ENCODE assay signal across 31 cellular contexts in genomic region chr9:85688361-85688760, GRCh38.
"Had no signal": no experiment of that assay in that cellular context is flagged by ENCODE, and none has a peak within 500 bp of the region (broad histone marks: within the 10 kb centered on the region; RNA-seq: fewer than 3 reads in every experiment).

No MANE protein-coding gene starts in this region.

- H3K9me3 Mint-ChIP-seq: activated CD4-positive, alpha-beta memory T cell treated with anti-CD3 and anti-CD28 coated beads for 36 hours; activated CD4-positive, alpha-beta T cell treated with anti-CD3 and anti-CD28 coated beads, Interleukin-2, amount 10 ng/mL, durations not matched to agents 24 days and 14 days; activated naive CD4-positive, alpha-beta T cell treated with anti-CD3 and anti-CD28 coated beads for 36 hours; activated naive CD4-positive, alpha-beta T cell treated with anti-CD3 and anti-CD28 coated beads, Interleukin-2, amount 50 U/mL, for 24 hours; activated naive CD8-positive, alpha-beta T cell treated with anti-CD3 and anti-CD28 coated beads, Interleukin-2, amount 50 U/mL, for 24 hours; activated T-helper 1 cell treated with anti-CD3 and anti-CD28 coated beads, Interleukin-12 subunit alpha, Interleukin-12 subunit beta, Interleukin-2, Interleukin-4 antibody, amounts not matched to agents 30 ng/mL and 10 ng/mL and 1 ng/mL, durations not matched to agents 14 hours and 24 hours and 36 hours; activated T-helper 2 cell treated with anti-CD3 and anti-CD28 coated beads, Interferon-gamma antibody, Interleukin-2, Interleukin-4, amounts not matched to agents 10 μg/mL and 5 μg/mL and 100 μg/mL, durations not matched to agents 14 hours and 24 hours and 36 hours; effector memory CD8-positive, alpha-beta T cell had no signal

- H3K36me3 ChIP-seq: adrenal gland had no signal

- H3K4me3 Mint-ChIP-seq: activated CD4-positive, alpha-beta memory T cell treated with anti-CD3 and anti-CD28 coated beads for 36 hours; activated CD4-positive, alpha-beta T cell treated with anti-CD3 and anti-CD28 coated beads for 36 hours; activated CD4-positive, alpha-beta T cell treated with anti-CD3 and anti-CD28 coated beads, Interleukin-2, amount 10 ng/mL, durations not matched to agents 24 days and 14 days; activated CD8-positive, alpha-beta memory T cell treated with anti-CD3 and anti-CD28 coated beads, Interleukin-2, amount 10 ng/mL, durations not matched to agents 7 days and 5 days; activated CD8-positive, alpha-beta T cell treated with anti-CD3 and anti-CD28 coated beads, Interleukin-2, amount 10 ng/mL, durations not matched to agents 7 days and 5 days; activated naive CD4-positive, alpha-beta T cell treated with anti-CD3 and anti-CD28 coated beads for 36 hours; activated naive CD4-positive, alpha-beta T cell treated with anti-CD3 and anti-CD28 coated beads, Interleukin-2, amount 50 U/mL, for 24 hours; activated naive CD8-positive, alpha-beta T cell treated with anti-CD3 and anti-CD28 coated beads for 36 hours; activated naive CD8-positive, alpha-beta T cell treated with anti-CD3 and anti-CD28 coated beads, Interleukin-2, amount 50 U/mL, for 24 hours; activated T-helper 1 cell treated with anti-CD3 and anti-CD28 coated beads, Interleukin-12 subunit alpha, Interleukin-12 subunit beta, Interleukin-2, Interleukin-4 antibody, amounts not matched to agents 30 ng/mL and 10 ng/mL and 1 ng/mL, durations not matched to agents 14 hours and 24 hours and 36 hours; effector memory CD8-positive, alpha-beta T cell had no signal

- H3K27me3 ChIP-seq: adrenal gland, body of pancreas, esophagus squamous epithelium had no signal

- H3K27me3 Mint-ChIP-seq: activated CD4-positive, alpha-beta memory T cell treated with anti-CD3 and anti-CD28 coated beads for 36 hours; activated CD4-positive, alpha-beta T cell treated with anti-CD3 and anti-CD28 coated beads for 36 hours; activated CD4-positive, alpha-beta T cell treated with anti-CD3 and anti-CD28 coated beads, Interleukin-2, amount 10 ng/mL, durations not matched to agents 24 days and 14 days; activated CD8-positive, alpha-beta memory T cell treated with anti-CD3 and anti-CD28 coated beads, Interleukin-2, amount 10 ng/mL, durations not matched to agents 7 days and 5 days; activated naive CD4-positive, alpha-beta T cell treated with anti-CD3 and anti-CD28 coated beads, Interleukin-2, amount 50 U/mL, for 24 hours; activated naive CD8-positive, alpha-beta T cell treated with anti-CD3 and anti-CD28 coated beads for 36 hours; activated naive CD8-positive, alpha-beta T cell treated with anti-CD3 and anti-CD28 coated beads, Interleukin-2, amount 50 U/mL, for 24 hours; effector memory CD8-positive, alpha-beta T cell had no signal

- DNase-seq: activated CD4-positive, alpha-beta memory T cell treated with anti-CD3 and anti-CD28 coated beads for 36 hours; activated CD4-positive, alpha-beta T cell treated with anti-CD3 and anti-CD28 coated beads for 36 hours; activated CD4-positive, alpha-beta T cell treated with anti-CD3 and anti-CD28 coated beads, Interleukin-2, amount 10 ng/mL, durations not matched to agents 24 days and 14 days; activated CD4-positive, CD25-positive, alpha-beta regulatory T cell; activated CD4-positive, CD25-positive, alpha-beta regulatory T cell treated with anti-CD3 and anti-CD28 coated beads, Interleukin-2, amount 50 U/mL, for 72 hours; activated CD8-positive, alpha-beta memory T cell treated with anti-CD3 and anti-CD28 coated beads, Interleukin-2, amount 10 ng/mL, durations not matched to agents 7 days and 5 days; activated CD8-positive, alpha-beta memory T cell treated with anti-CD3 and anti-CD28 coated beads, Interleukin-2, amount 50 U/mL, for 4 hours; activated CD8-positive, alpha-beta T cell treated with anti-CD3 and anti-CD28 coated beads, Interleukin-2, amount 10 ng/mL, durations not matched to agents 7 days and 5 days; activated effector memory CD4-positive, alpha-beta T cell treated with anti-CD3 and anti-CD28 coated beads, Interleukin-2, amount 50 U/mL, for 16 hours; activated naive CD4-positive, alpha-beta T cell treated with anti-CD3 and anti-CD28 coated beads for 36 hours; activated naive CD8-positive, alpha-beta T cell treated with anti-CD3 and anti-CD28 coated beads for 36 hours; activated naive CD8-positive, alpha-beta T cell treated with anti-CD3 and anti-CD28 coated beads, Interleukin-2, amount 50 U/mL, for 24 hours; activated T-cell treated with anti-CD3 and anti-CD28 coated beads, Interleukin-2, amount 50 U/mL, for 1 hour; activated T-cell treated with anti-CD3 and anti-CD28 coated beads, Interleukin-2, amount 50 U/mL, for 48 hours; adrenal gland; amygdala; aorta; body of pancreas; caudate nucleus; cortex of kidney; dermis blood vessel endothelial cell; effector CD4-positive, alpha-beta T cell; effector memory CD8-positive, alpha-beta T cell; esophagus squamous epithelium; head of caudate nucleus; T-helper 1 cell; T-helper 2 cell had no signal

- H3K27ac Mint-ChIP-seq: activated CD4-positive, alpha-beta memory T cell treated with anti-CD3 and anti-CD28 coated beads for 36 hours; activated CD4-positive, alpha-beta T cell treated with anti-CD3 and anti-CD28 coated beads for 36 hours; activated CD4-positive, alpha-beta T cell treated with anti-CD3 and anti-CD28 coated beads, Interleukin-2, amount 10 ng/mL, durations not matched to agents 24 days and 14 days; activated CD8-positive, alpha-beta memory T cell treated with anti-CD3 and anti-CD28 coated beads, Interleukin-2, amount 10 ng/mL, durations not matched to agents 7 days and 5 days; activated CD8-positive, alpha-beta T cell treated with anti-CD3 and anti-CD28 coated beads, Interleukin-2, amount 10 ng/mL, durations not matched to agents 7 days and 5 days; activated naive CD4-positive, alpha-beta T cell treated with anti-CD3 and anti-CD28 coated beads for 36 hours; activated naive CD4-positive, alpha-beta T cell treated with anti-CD3 and anti-CD28 coated beads, Interleukin-2, amount 50 U/mL, for 24 hours; activated naive CD8-positive, alpha-beta T cell treated with anti-CD3 and anti-CD28 coated beads for 36 hours; activated naive CD8-positive, alpha-beta T cell treated with anti-CD3 and anti-CD28 coated beads, Interleukin-2, amount 50 U/mL, for 24 hours; activated T-helper 1 cell treated with anti-CD3 and anti-CD28 coated beads, Interleukin-12 subunit alpha, Interleukin-12 subunit beta, Interleukin-2, Interleukin-4 antibody, amounts not matched to agents 30 ng/mL and 10 ng/mL and 1 ng/mL, durations not matched to agents 14 hours and 24 hours and 36 hours; activated T-helper 2 cell treated with anti-CD3 and anti-CD28 coated beads, Interferon-gamma antibody, Interleukin-2, Interleukin-4, amounts not matched to agents 10 μg/mL and 5 μg/mL and 100 μg/mL, durations not matched to agents 14 hours and 24 hours and 36 hours; effector memory CD8-positive, alpha-beta T cell had no signal

- H3K27ac ChIP-seq: adrenal gland, body of pancreas, epithelial cell of prostate, esophagus squamous epithelium had no signal

- ATAC-seq: activated CD4-positive, alpha-beta T cell treated with anti-CD3 and anti-CD28 coated beads for 36 hours; activated CD8-positive, alpha-beta memory T cell treated with anti-CD3 and anti-CD28 coated beads, Interleukin-2, amount 10 ng/mL, durations not matched to agents 7 days and 5 days; activated CD8-positive, alpha-beta T cell treated with anti-CD3 and anti-CD28 coated beads, Interleukin-2, amount 10 ng/mL, durations not matched to agents 7 days and 5 days; activated naive CD8-positive, alpha-beta T cell treated with anti-CD3 and anti-CD28 coated beads, Interleukin-2, amount 50 U/mL, for 24 hours; body of pancreas; effector memory CD8-positive, alpha-beta T cell had no signal

- H3K9me3 ChIP-seq: adrenal gland, body of pancreas, esophagus squamous epithelium had no signal

- H3K4me3 ChIP-seq: adrenal gland, body of pancreas, esophagus squamous epithelium had no signal

- H3K4me1 Mint-ChIP-seq: activated CD4-positive, alpha-beta T cell treated with anti-CD3 and anti-CD28 coated beads, Interleukin-2, amount 10 ng/mL, durations not matched to agents 24 days and 14 days; activated CD8-positive, alpha-beta memory T cell treated with anti-CD3 and anti-CD28 coated beads, Interleukin-2, amount 10 ng/mL, durations not matched to agents 7 days and 5 days; activated naive CD8-positive, alpha-beta T cell treated with anti-CD3 and anti-CD28 coated beads, Interleukin-2, amount 50 U/mL, for 24 hours had no signal

- H3K4me1 ChIP-seq: adrenal gland, body of pancreas, esophagus squamous epithelium had no signal
